ENCODE assay signal across 11 cellular contexts in genomic region chr11:12163181-12163841, GRCh38. TPM values are rescaled to one million over a fixed set of nuclear protein-coding genes. Genes with fewer than 3 reads are reported as not detected.
A peak's percentile ranks its signal among the peaks of the same experiment; 100 is the strongest.
DNase-seq lines count a peak whose midpoint lies in the region; TF ChIP-seq lines count a peak whose summit lies in the region.
"Had no signal": no experiment of that assay in that cellular context is flagged by ENCODE, and none has a peak within 500 bp of the region (broad histone marks: within the 10 kb centered on the region; RNA-seq: fewer than 3 reads in every experiment).

No MANE protein-coding gene starts in this region.

- no peaks in the 10 kb centered on the region for H3K79me2 ChIP-seq in Karpas-422 (ENCODE audit: low read length)

- no peaks in the 10 kb centered on the region for H3K27me3 ChIP-seq in HUES6 (ENCODE audit: control insufficient read depth, insufficient read depth, low read length)
- no peaks in the 10 kb centered on the region for H3K27me3 ChIP-seq in left ventricle myocardium inferior (ENCODE audit: low read depth)
- no peaks in the 10 kb centered on the region for H3K27me3 ChIP-seq in stomach smooth muscle (ENCODE audit: control insufficient read depth in 1 of 2, insufficient read depth in 2 of 2, low read length in 2 of 2)
- no peaks in the 10 kb centered on the region for H3K27me3 ChIP-seq in Karpas-422 (ENCODE audit: low read length)

- H3K4me3 ChIP-seq in HUES6 (ENCODE audit: low read depth, low read length) (no peak overlapping the region), left ventricle myocardium inferior (peak overlapping the region; percentile 26), stomach smooth muscle (ENCODE audit: low read length in 2 of 2) (peak overlapping the region; percentile 13 to 47), Karpas-422 (ENCODE audit: low read length) (no peak overlapping the region)
- H3K4me3 ChIP-seq: GM12878 had no signal

- H3K9me3 ChIP-seq in HUES6 (ENCODE audit: control insufficient read depth, insufficient read depth, low read depth, low read length): no peaks in the 10 kb centered on the region
- H3K9me3 ChIP-seq in left ventricle myocardium inferior (replicated peaks): no peaks in the 10 kb centered on the region
- H3K9me3 ChIP-seq in stomach smooth muscle (ENCODE audit: control insufficient read depth in 2 of 2, low read length in 2 of 2): no peaks in the 10 kb centered on the region
- H3K9me3 ChIP-seq in Karpas-422 (ENCODE audit: low read length): no peaks in the 10 kb centered on the region

- H3K4me1 ChIP-seq in HUES6 (ENCODE audit: control insufficient read depth, insufficient read depth, low read length): peaks cover 34% of the 10 kb centered on the region; the same call in 1 of the 2 replicates
- H3K4me1 ChIP-seq in left ventricle myocardium inferior: peaks cover 95% of the 10 kb centered on the region
- peaks cover 94% of the 10 kb centered on the region for H3K4me1 ChIP-seq in stomach smooth muscle (ENCODE audit: control insufficient read depth, insufficient read depth, low read length)
- H3K4me1 ChIP-seq in Karpas-422 (ENCODE audit: low read length): no peaks in the 10 kb centered on the region

- no peak overlapping the region for H3K4me2 ChIP-seq in Karpas-422 (ENCODE audit: low read depth, low read length, poor library complexity, severe bottlenecking)

- H3K27ac ChIP-seq in HUES6 (ENCODE audit: low read depth, low read length) (no peak overlapping the region), left ventricle myocardium inferior (replicated peaks) (peak overlapping the region; percentile 93), stomach smooth muscle (ENCODE audit: low read length) (peak overlapping the region; percentile 96), Karpas-422 (ENCODE audit: low read length) (no peak overlapping the region)

- peak overlapping the region; percentile 19 for H3K9ac ChIP-seq in HUES6 (ENCODE audit: low read length)
- H3K9ac ChIP-seq in stomach smooth muscle (ENCODE audit: low read length in 2 of 2): peak overlapping the region; percentile 43 to 64
- no peak overlapping the region for H3K9ac ChIP-seq in Karpas-422 (ENCODE audit: low read length)

- peak; percentile 49 for DNase-seq in amniotic stem cell (lab: John Stamatoyannopoulos, UW)
- DNase-seq in left ventricle myocardium inferior: peak; percentile 73
- DNase-seq in DMS 273 (lab: John Stamatoyannopoulos, UW; ENCODE audit: unreplicated experiment): no peak
- no peak for DNase-seq in activated effector memory CD4-positive, alpha-beta T cell treated with Interleukin-2 at 50 U/mL for 16 hours
- no peak for DNase-seq in stimulated activated naive CD4-positive, alpha-beta T cell (lab: John Stamatoyannopoulos, UW)
- DNase-seq in Karpas-422: no peak
- DNase-seq: activated CD4-positive, alpha-beta T cell treated with anti-CD3 and anti-CD28 coated beads for 48 hours; NCI-H2171 treated with DMSO at 0.1 percent for 48 hours had no signal

- no peaks in the 10 kb centered on the region for H4K20me1 ChIP-seq in Karpas-422 (ENCODE audit: insufficient read depth, low read depth, low read length)

- H2AFZ ChIP-seq in Karpas-422 (ENCODE audit: low read length): no peak overlapping the region

- intact Hi-C loops in left ventricle myocardium inferior (cut with micrococcal nuclease): no loop called here

- no peak for TF ChIP-seq CTCF in left ventricle myocardium inferior (IDR thresholded peaks at IDR 0.05; ENCODE audit: borderline replicate concordance)

- H3K36me3 ChIP-seq in HUES6 (ENCODE audit: control insufficient read depth, insufficient read depth, low read length) (no peaks in the 10 kb centered on the region), left ventricle myocardium inferior (peaks cover 12% of the 10 kb centered on the region), stomach smooth muscle (ENCODE audit: control insufficient read depth in 2 of 2, insufficient read depth in 2 of 2, low read length in 2 of 2) (peaks cover 11 to 15% of the 10 kb centered on the region in 2 donors), Karpas-422 (ENCODE audit: insufficient read depth, low read length) (no peaks in the 10 kb centered on the region)

- no peaks in the 10 kb centered on the region for H3K9me2 ChIP-seq in Karpas-422 (replicated peaks; ENCODE audit: insufficient read depth, low read length)

RNA-seq across cellular contexts. Expression of gene MICAL2, which starts 52.9 kb away (rescaled TPM):
- total RNA-seq in left ventricle myocardium inferior: 85.0 TPM
- 0.69 and 0.93 TPM in 2 replicates for total RNA-seq in Karpas-422 (2014; rRNA removed; shearing (Covaris generic); ENCODE audit: low replicate concordance)

Comparison
In these comparisons a context has a peak if more than half of its experiments do, and no peak if none do; other contexts are left out.
1. H3K27ac ChIP-seq: peak in left ventricle myocardium inferior (single experiment) and stomach smooth muscle (single experiment); none in HUES6 (single experiment) and Karpas-422 (single experiment).
2. H3K4me3 ChIP-seq: peak in left ventricle myocardium inferior (single experiment) and stomach smooth muscle (2 of 2); none in HUES6 (single experiment) and Karpas-422 (single experiment).
3. DNase-seq: peak in amniotic stem cell (single experiment) and left ventricle myocardium inferior (single experiment); none in DMS 273 (single experiment), activated effector memory CD4-positive, alpha-beta T cell treated with Interleukin-2 at 50 U/mL for 16 hours (single experiment), stimulated activated naive CD4-positive, alpha-beta T cell (0 of 6) and Karpas-422 (single experiment).
4. RNA of gene MICAL2, which starts 52.9 kb away (total RNA-seq): 85.0 TPM in left ventricle myocardium inferior (single experiment); 0.69 to 0.93 TPM in Karpas-422; every median in the first group is over 10 times any median in the second.